14 cellular contexts compared by ENCODE assay signal in the genomic region with DNA sequence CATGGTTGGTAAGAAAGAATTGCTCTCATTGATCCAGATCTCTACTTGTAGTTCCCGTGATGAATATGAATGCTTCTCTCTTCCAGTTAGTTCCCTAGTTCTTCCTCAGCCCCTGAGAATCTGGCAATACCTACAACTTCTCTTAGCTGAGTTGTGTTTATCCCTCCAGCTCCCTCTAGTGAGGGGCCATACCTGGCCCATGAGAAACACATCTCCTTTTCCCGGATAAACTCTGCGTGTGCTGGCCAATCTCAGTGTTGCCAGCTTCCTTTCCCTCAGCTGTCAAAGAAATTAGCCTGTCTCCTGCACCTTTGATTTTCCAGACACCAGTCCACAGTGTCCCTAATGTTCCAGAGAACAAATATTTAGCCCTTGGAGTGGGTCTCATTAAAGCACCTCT. TPM values are rescaled to one million over a fixed set of nuclear protein-coding genes. Genes with fewer than 3 reads are reported as not detected.
DNase-seq lines count a peak whose midpoint lies in the region; ATAC-seq and TF ChIP-seq lines count a peak whose summit lies in the region.
"Had no signal": no experiment of that assay in that cellular context is flagged by ENCODE, and none has a peak within 500 bp of the region (broad histone marks: within the 10 kb centered on the region; RNA-seq: fewer than 3 reads in every experiment).

No MANE protein-coding gene starts in this region.

- no peaks in the 10 kb centered on the region for H3K9me2 ChIP-seq in SK-N-SH

- WGBS in SK-N-SH (ENCODE audit: low lambda C conversion rate), result 25% methylated on average over 3 of the region's 3 CpGs

- TF ChIP-seq RAD21 in SK-N-SH (IDR thresholded peaks at IDR 0.05; ENCODE audit: low read length), result no peak

- H3K36me3 ChIP-seq in SK-N-SH (replicated peaks in 1 of 2; ENCODE audit: control insufficient read depth in 1 of 2, insufficient read depth in 2 of 2, low read length in 1 of 2) (no peaks in the 10 kb centered on the region), osteoblast (ENCODE audit: insufficient read depth, low read length) (no peaks in the 10 kb centered on the region)
- H3K36me3 ChIP-seq: uterus had no signal

- H3K79me2 ChIP-seq in SK-N-SH (ENCODE audit: insufficient read depth) (no peaks in the 10 kb centered on the region), osteoblast (ENCODE audit: insufficient read depth, low read length) (no peaks in the 10 kb centered on the region)

- no peak overlapping the region for H3K4me2 ChIP-seq in SK-N-SH
- no peak overlapping the region for H3K4me2 ChIP-seq in osteoblast (ENCODE audit: insufficient read depth, low read length)
- H3K4me2 ChIP-seq: smooth muscle cell had no signal

- H3K27ac ChIP-seq in SK-N-SH (ENCODE audit: low read depth in 2 of 2, low read length in 1 of 2), result no peak overlapping the region
- no peak overlapping the region for H3K27ac ChIP-seq in osteoblast (ENCODE audit: low read depth, low read length)
- H3K27ac ChIP-seq: SK-N-MC, uterus had no signal

- H3K4me3 ChIP-seq in SK-N-SH (ENCODE audit: low read depth in 2 of 2, low read length in 1 of 2) (no peak overlapping the region), choroid plexus epithelial cell (ENCODE audit: low read depth, low read length) (no peak overlapping the region), osteoblast (ENCODE audit: insufficient read depth, low read length) (no peak overlapping the region)
- H3K4me3 ChIP-seq: SK-N-MC, smooth muscle cell, uterus had no signal

- CTCF ChIA-PET in SK-N-SH (lab: Yijun Ruan, JAX), result no interaction called here

- TF ChIP-seq CTCF in SK-N-SH (IDR thresholded peaks at IDR 0.05) (no peak; the same call in 1 of the 2 replicates), choroid plexus epithelial cell (conservative IDR thresholded peaks at IDR 0.05; ENCODE audit: low read depth, low read length) (peak; percentile 46), osteoblast (IDR thresholded peaks at IDR 0.05; ENCODE audit: extremely low read depth, low read depth, low read length) (no peak)

- peak; percentile 66 for ATAC-seq in SK-N-SH treated with all-trans-retinoic acid at 6 μM for 48 hours
- ATAC-seq in GM21423 (IDR thresholded peaks at IDR 0.05; ENCODE audit: unreplicated experiment), result no peak

- POLR2A ChIA-PET in SK-N-SH (lab: Yijun Ruan, JAX), result no interaction called here

- H3K9me3 ChIP-seq in SK-N-SH, result no peaks in the 10 kb centered on the region
- no peaks in the 10 kb centered on the region for H3K9me3 ChIP-seq in osteoblast (ENCODE audit: low read depth, low read length)
- H3K9me3 ChIP-seq: uterus had no signal

- H3K27me3 ChIP-seq in SK-N-SH (ENCODE audit: insufficient read depth) (no peaks in the 10 kb centered on the region), osteoblast (ENCODE audit: insufficient read depth, low read length) (no peaks in the 10 kb centered on the region)
- H3K27me3 ChIP-seq: uterus had no signal

- no peak for TF ChIP-seq EP300 in SK-N-SH (IDR thresholded peaks at IDR 0.05; ENCODE audit: borderline replicate concordance in 1 of 2, low read depth in 1 of 2, low read length in 1 of 2)

- DNase-seq in SK-N-SH (no peak), KBM-7 (peak; percentile 4), choroid plexus epithelial cell (ENCODE audit: low read depth) (peak; percentile 9), T1000 (lab: John Stamatoyannopoulos, UW) (no peak), osteoblast (ENCODE audit: insufficient read length, low spot score, missing footprints) (no peak), SIG-M5 (lab: John Stamatoyannopoulos, UW) (no peak)
- DNase-seq: activated B cell treated with CpG ODN at 0.5 μM for 24 hours; activated naive CD4-positive, alpha-beta T cell; MM.1S; uterus had no signal

- no peak overlapping the region for H2AFZ ChIP-seq in SK-N-SH (ENCODE audit: low read depth)
- no peak overlapping the region for H2AFZ ChIP-seq in osteoblast (ENCODE audit: low read length)

- H3K9ac ChIP-seq in SK-N-SH, result no peak overlapping the region

- H3F3A ChIP-seq in SK-N-SH (replicated peaks; ENCODE audit: insufficient read depth), result no peaks in the 10 kb centered on the region

- H3K4me1 ChIP-seq in SK-N-SH (ENCODE audit: control insufficient read depth in 1 of 2, insufficient read depth in 2 of 2, low read depth in 1 of 2, low read length in 1 of 2) (no peaks in the 10 kb centered on the region), osteoblast (ENCODE audit: insufficient read depth, low read length) (no peaks in the 10 kb centered on the region)
- H3K4me1 ChIP-seq: uterus had no signal

- in situ Hi-C loops in KBM-7 (cut with MboI; ENCODE audit: low pct_unique_long_range_greater_than_20kb, low sequenced_read_pairs), result no loop called here

- H4K20me1 ChIP-seq in SK-N-SH (ENCODE audit: insufficient read depth), result no peaks in the 10 kb centered on the region
- H4K20me1 ChIP-seq in osteoblast (ENCODE audit: insufficient read depth, low read length), result no peaks in the 10 kb centered on the region

TF ChIP-seq in SK-N-SH treated with all-trans-retinoic acid at 6 μM for 48 hours, 23 proteins besides CTCF, POLR2A, EP300 and RAD21:
- no peak for TF ChIP-seq CREB5 (CRISPR knock-in tag; IDR thresholded peaks at IDR 0.05; ENCODE audit: low read depth)
- TF ChIP-seq OSR1 (CRISPR knock-in tag; IDR thresholded peaks at IDR 0.05), result no peak
- TF ChIP-seq CSDC2 (CRISPR knock-in tag; IDR thresholded peaks at IDR 0.05), result no peak
- TF ChIP-seq ZNF70 (CRISPR knock-in tag; IDR thresholded peaks at IDR 0.05), result no peak
- no peak for TF ChIP-seq GLIS3 (CRISPR knock-in tag; IDR thresholded peaks at IDR 0.05)
- no peak for TF ChIP-seq BACH2 (CRISPR knock-in tag; IDR thresholded peaks at IDR 0.05; ENCODE audit: borderline replicate concordance)

TF ChIP-seq in SK-N-SH, 30 proteins besides CTCF, POLR2A, EP300 and RAD21:
- TF ChIP-seq, protein P1, sequence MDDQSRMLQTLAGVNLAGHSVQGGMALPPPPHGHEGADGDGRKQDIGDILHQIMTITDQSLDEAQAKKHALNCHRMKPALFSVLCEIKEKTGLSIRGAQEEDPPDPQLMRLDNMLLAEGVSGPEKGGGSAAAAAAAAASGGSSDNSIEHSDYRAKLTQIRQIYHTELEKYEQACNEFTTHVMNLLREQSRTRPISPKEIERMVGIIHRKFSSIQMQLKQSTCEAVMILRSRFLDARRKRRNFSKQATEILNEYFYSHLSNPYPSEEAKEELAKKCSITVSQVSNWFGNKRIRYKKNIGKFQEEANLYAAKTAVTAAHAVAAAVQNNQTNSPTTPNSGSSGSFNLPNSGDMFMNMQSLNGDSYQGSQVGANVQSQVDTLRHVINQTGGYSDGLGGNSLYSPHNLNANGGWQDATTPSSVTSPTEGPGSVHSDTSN (IDR thresholded peaks at IDR 0.05), result no peak
- TF ChIP-seq JUND (IDR thresholded peaks at IDR 0.05) (no peak), EZH2phosphoT487 (IDR thresholded peaks at IDR 0.05; ENCODE audit: borderline replicate concordance, low read depth) (no peak), TEAD4 (IDR thresholded peaks at IDR 0.05; ENCODE audit: borderline replicate concordance, insufficient read depth) (no peak), USF1 (IDR thresholded peaks at IDR 0.05; ENCODE audit: borderline replicate concordance, low read depth) (no peak), SMC3 (IDR thresholded peaks at IDR 0.05; ENCODE audit: low read depth, low read length) (no peak)

RNA-seq across cellular contexts. Expression of gene CBLL2, which starts 5.7 kb away (rescaled TPM):
- polyA plus RNA-seq in SK-N-SH (2012; rRNA removed), result not detected in 2 replicates
- polyA plus RNA-seq in SK-N-SH (2012; cell fraction: cytosol; rRNA removed), result not detected in 2 replicates
- 0.02 TPM in 1 of 2 replicates, not detected in the other for polyA plus RNA-seq in SK-N-SH (2012; cell fraction: nucleus; rRNA removed)
- total RNA-seq in osteoblast, result under 0.01 TPM in 2 replicates
- total RNA-seq: activated B cell treated with CpG ODN at 0.5 μM for 24 hours, smooth muscle cell had no signal
- polyA plus RNA-seq: smooth muscle cell had no signal

Comparison
In these comparisons a context has a peak if more than half of its experiments do, and no peak if none do; other contexts are left out.
1. DNase-seq: peak in KBM-7 (single experiment) and choroid plexus epithelial cell (single experiment); none in SK-N-SH (single experiment), T1000 (single experiment), osteoblast (single experiment) and SIG-M5 (single experiment).